8 cellular contexts compared by ENCODE assay signal in the genomic region with DNA sequence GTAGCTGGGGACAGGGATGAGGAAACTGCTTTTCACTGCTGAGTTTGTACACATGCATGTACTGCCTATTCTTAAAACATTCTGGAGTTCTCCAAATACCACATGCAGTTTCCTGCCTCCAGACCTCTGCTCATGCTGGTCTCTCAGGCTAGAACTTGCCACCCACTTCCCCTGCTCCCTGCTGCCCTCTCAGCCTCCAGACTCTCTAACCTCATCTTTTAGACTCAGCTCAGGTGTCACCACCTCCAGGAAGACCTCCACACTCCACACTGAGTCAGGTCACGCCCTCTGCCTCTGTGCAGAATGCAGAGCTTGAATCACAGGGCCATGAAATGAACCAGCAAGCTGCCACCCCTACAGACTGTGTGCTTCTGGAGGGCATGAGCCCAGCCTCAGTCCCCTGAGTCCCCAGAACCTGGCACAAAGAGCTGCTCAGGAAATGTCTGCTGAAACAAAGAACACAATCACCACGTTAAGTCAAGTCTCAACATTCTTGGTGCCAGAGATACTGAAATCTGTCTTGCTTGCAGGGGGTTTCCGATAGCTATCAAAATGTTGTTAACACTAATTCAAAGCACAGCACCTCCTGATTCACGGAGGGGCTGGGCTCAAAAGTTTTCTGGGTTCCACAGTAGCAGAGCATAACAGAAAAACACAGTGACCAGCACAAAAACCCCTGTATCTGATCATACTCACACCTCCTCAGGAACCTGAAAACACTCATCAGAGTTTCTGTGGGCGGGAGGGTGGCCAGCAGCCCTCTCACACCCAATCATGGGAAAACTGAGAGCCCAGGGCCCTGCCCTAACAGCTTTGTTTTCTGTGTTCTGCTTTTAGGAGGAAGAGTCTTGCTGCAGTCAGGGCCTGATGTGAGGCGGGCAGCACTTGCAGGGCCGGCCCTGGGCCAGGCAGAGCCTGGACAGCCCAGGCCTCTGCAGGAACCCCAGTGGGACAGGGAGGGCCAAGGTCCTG. TPM values are rescaled to one million over a fixed set of nuclear protein-coding genes. Genes with fewer than 3 reads are reported as not detected.
DNase-seq lines count a peak whose midpoint lies in the region; ATAC-seq and TF ChIP-seq lines count a peak whose summit lies in the region.

No MANE protein-coding gene starts in this region.

- POLR2A ChIA-PET in CD8-positive, alpha-beta T cell (lab: Charles Lee) = interaction anchor here (0.6 to 1.3 kb wide), 7 partner anchors 10 to 74 kb away, joined by 3 to 7 read pairs (median 4); no protein-coding TSS in a partner anchor

- peak in 4 of 7 experiments; percentile 28 to 58 (median 50) for DNase-seq in CD8-positive, alpha-beta T cell
- DNase-seq in activated T-cell treated with anti-CD3 and anti-CD28 coated beads, Interleukin-2, amount 50 U/mL, for 72 hours = peak; percentile 80 to 82
- DNase-seq in right cardiac atrium (peak; percentile 58 to 84 (median 84)), NCI-H345 treated with DMSO at 0.1 percent for 48 hours (lab: John Stamatoyannopoulos, UW; ENCODE audit: unreplicated experiment) (no peak), A172 (ENCODE audit: low spot score) (no peak)
- peak; percentile 29 for DNase-seq in stimulated activated CD8-positive, alpha-beta memory T cell treated with anti-CD3 and anti-CD28 coated beads, Interleukin-7, amount 100 ng/mL, for 24 hours (ENCODE audit: low read depth)

- peak overlapping the region; percentile 61 for H3K4me3 Mint-ChIP-seq in CD8-positive, alpha-beta T cell
- H3K4me3 Mint-ChIP-seq in activated T-cell treated with anti-CD3 and anti-CD28 coated beads, Interleukin-2, amount 50 U/mL, for 72 hours = peak overlapping the region; percentile 76 to 82

- no peaks in the 10 kb centered on the region for H3K9me3 Mint-ChIP-seq in CD8-positive, alpha-beta T cell
- no peaks in the 10 kb centered on the region for H3K9me3 Mint-ChIP-seq in activated T-cell treated with anti-CD3 and anti-CD28 coated beads, Interleukin-2, amount 50 U/mL, for 72 hours

- H3K4me3 ChIP-seq in CD8-positive, alpha-beta T cell (ENCODE audit: low read depth, low read length) = no peak overlapping the region
- H3K4me3 ChIP-seq in right cardiac atrium (ENCODE audit: low read length) = no peak overlapping the region

- peak overlapping the region; percentile 94 for H3K27ac Mint-ChIP-seq in CD8-positive, alpha-beta T cell
- peak overlapping the region; percentile 84 for H3K27ac Mint-ChIP-seq in activated T-cell treated with anti-CD3 and anti-CD28 coated beads, Interleukin-2, amount 50 U/mL, for 72 hours

- H3K4me1 Mint-ChIP-seq in CD8-positive, alpha-beta T cell (ENCODE audit: low read depth) = peaks cover 88% of the 10 kb centered on the region
- H3K4me1 Mint-ChIP-seq in activated T-cell treated with anti-CD3 and anti-CD28 coated beads, Interleukin-2, amount 50 U/mL, for 72 hours (ENCODE audit: low read depth) = peaks cover 95% of the 10 kb centered on the region

- H3K27me3 Mint-ChIP-seq in CD8-positive, alpha-beta T cell (ENCODE audit: low read depth) = no peaks in the 10 kb centered on the region
- H3K27me3 Mint-ChIP-seq in activated T-cell treated with anti-CD3 and anti-CD28 coated beads, Interleukin-2, amount 50 U/mL, for 72 hours (ENCODE audit: low read depth) = no peaks in the 10 kb centered on the region

- CTCF ChIA-PET in CD8-positive, alpha-beta T cell (lab: Charles Lee) = interaction anchor here (0.9 to 12.8 kb wide), 11 partner anchors 9 to 299 kb away, joined by 3 to 161 read pairs (median 3); no protein-coding TSS in a partner anchor

- 22% methylated on average over 7 of the region's 7 CpGs for WGBS in right cardiac atrium

- no peaks in the 10 kb centered on the region for H3K27me3 ChIP-seq in CD8-positive, alpha-beta T cell (ENCODE audit: insufficient read depth, low read length)
- H3K27me3 ChIP-seq in right cardiac atrium (ENCODE audit: control insufficient read depth, insufficient read depth) = no peaks in the 10 kb centered on the region

- peaks cover 5% of the 10 kb centered on the region for H3K36me3 Mint-ChIP-seq in CD8-positive, alpha-beta T cell
- H3K36me3 Mint-ChIP-seq in activated T-cell treated with anti-CD3 and anti-CD28 coated beads, Interleukin-2, amount 50 U/mL, for 72 hours (ENCODE audit: insufficient read depth in 2 of 2) = peaks cover 4 to 11% of the 10 kb centered on the region in 2 donors

- peak overlapping the region; percentile 46 for H3K27ac ChIP-seq in CD8-positive, alpha-beta T cell (ENCODE audit: low read depth, low read length)
- peak overlapping the region; percentile 97 for H3K27ac ChIP-seq in right cardiac atrium (ENCODE audit: low read length)

- intact Hi-C loops in CD8-positive, alpha-beta T cell (cut with DNase I, micrococcal nuclease) = loop anchor here in 1 of 2 experiments (1.0 kb wide), 1 partner anchor 18 kb away; no protein-coding TSS in a partner anchor
- intact Hi-C loops in right cardiac atrium (cut with DNase I) = loop anchor here in 1 of 4 donors (5.0 kb wide), 1 partner anchor 91 kb away; no protein-coding TSS in a partner anchor

- no peaks in the 10 kb centered on the region for H3K9me3 ChIP-seq in CD8-positive, alpha-beta T cell (ENCODE audit: low read length)
- H3K9me3 ChIP-seq in right cardiac atrium (ENCODE audit: control insufficient read depth, low read length) = no peaks in the 10 kb centered on the region

- no peak for TF ChIP-seq CTCF in CD8-positive, alpha-beta T cell (IDR thresholded peaks at IDR 0.05)

- H3K4me1 ChIP-seq in CD8-positive, alpha-beta T cell (ENCODE audit: insufficient read depth, low read length) = peaks cover 84% of the 10 kb centered on the region
- H3K4me1 ChIP-seq in right cardiac atrium (ENCODE audit: control insufficient read depth, insufficient read depth, low read length) = peaks cover 48% of the 10 kb centered on the region

- ATAC-seq in CD8-positive, alpha-beta T cell = peak; percentile 13
- ATAC-seq in GM21367 (IDR thresholded peaks at IDR 0.05; ENCODE audit: unreplicated experiment) (peak; percentile 69), HG03571 (IDR thresholded peaks at IDR 0.05; ENCODE audit: unreplicated experiment) (peak; percentile 59), right cardiac atrium (peak; percentile 61 to 77)
- ATAC-seq in activated T-cell treated with anti-CD3 and anti-CD28 coated beads, Interleukin-2, amount 50 U/mL, for 72 hours (replicated peaks in 1 of 2) = peak; percentile 65 to 68

- no peaks in the 10 kb centered on the region for H3K36me3 ChIP-seq in CD8-positive, alpha-beta T cell (ENCODE audit: insufficient read depth, low read length)

RNA-seq across cellular contexts. Expression of a gene that starts 21.1 kb away (rescaled TPM):
- total RNA-seq in CD8-positive, alpha-beta T cell = 10 to 100 TPM; 51.9 to 57.1 TPM
- 10 to 100 TPM; 30.0 to 37.7 TPM for total RNA-seq in activated T-cell treated with anti-CD3 and anti-CD28 coated beads, Interleukin-2, amount 50 U/mL, for 72 hours
- total RNA-seq in right cardiac atrium = 10 to 100 TPM; 34.6 to 58.3 (median 49.8) TPM
- polyA plus RNA-seq in right cardiac atrium = 39.5 TPM
- total RNA-seq in A172 (2014; rRNA removed; shearing (Covaris generic)) = 8.5 and 8.7 TPM in 2 replicates

Comparison
In these comparisons a context has a peak if more than half of its experiments do, and no peak if none do; other contexts are left out.
1. ATAC-seq: peak in every context shown above with its lines; median percentile 69 in GM21367; 69 in right cardiac atrium; 66 in activated T-cell treated with anti-CD3 and anti-CD28 coated beads, Interleukin-2, amount 50 U/mL, for 72 hours; 59 in HG03571; 13 in CD8-positive, alpha-beta T cell.
2. DNase-seq: peak in CD8-positive, alpha-beta T cell (4 of 7), activated T-cell treated with anti-CD3 and anti-CD28 coated beads, Interleukin-2, amount 50 U/mL, for 72 hours (2 of 2), right cardiac atrium (3 of 3) and stimulated activated CD8-positive, alpha-beta memory T cell treated with anti-CD3 and anti-CD28 coated beads, Interleukin-7, amount 100 ng/mL, for 24 hours (single experiment); none in NCI-H345 treated with DMSO at 0.1 percent for 48 hours (single experiment) and A172 (single experiment).